25 cellular contexts compared by ENCODE assay signal in genomic region chr15:66670198-66670597, GRCh38.
"Had no signal": no experiment of that assay in that cellular context is flagged by ENCODE, and none has a peak within 500 bp of the region (broad histone marks: within the 10 kb centered on the region; RNA-seq: fewer than 3 reads in every experiment).

No MANE protein-coding gene starts in this region.

- ATAC-seq: stimulated activated naive CD8-positive, alpha-beta T cell treated with anti-CD3 and anti-CD28 coated beads, Interleukin-15, Interleukin-2, amounts not matched to agents 100 U/mL and 50 U/mL, for 24 hours had no signal

- H3K36me3 ChIP-seq: left lung, sigmoid colon, upper lobe of right lung had no signal

- DNase-seq: activated CD4-positive, alpha-beta T cell treated with anti-CD3 and anti-CD28 coated beads for 4 hours; activated CD4-positive, alpha-beta T cell treated with anti-CD3 and anti-CD28 coated beads, Interleukin-2, amount 50 U/mL, for 48 hours; activated CD4-positive, CD25-positive, alpha-beta regulatory T cell; activated effector memory CD4-positive, alpha-beta T cell treated with anti-CD3 and anti-CD28 coated beads, Interleukin-2, amount 50 U/mL, for 16 hours; activated naive CD4-positive, alpha-beta T cell treated with anti-CD3 and anti-CD28 coated beads, Interleukin-2, amount 10 ng/mL, durations not matched to agents 7 days and 5 days; amygdala; body of pancreas; effector CD4-positive, alpha-beta T cell; erythroblast; foreskin fibroblast; kidney glomerular epithelial cell; left lung; nucleus accumbens; retina; sigmoid colon; stimulated activated CD4-positive, alpha-beta T cell treated with anti-CD3 and anti-CD28 coated beads, Interleukin-4, amount 100 ng/mL, for 1 hour; stimulated activated naive CD8-positive, alpha-beta T cell treated with anti-CD3 and anti-CD28 coated beads, Interleukin-15, Interleukin-2, amounts not matched to agents 100 U/mL and 50 U/mL, for 24 hours; T1000; upper lobe of right lung had no signal

- H3K27ac ChIP-seq: left lung, sigmoid colon, upper lobe of right lung had no signal

- H3K27ac Mint-ChIP-seq: activated naive CD4-positive, alpha-beta T cell treated with anti-CD3 and anti-CD28 coated beads, Interleukin-2, amount 10 ng/mL, durations not matched to agents 7 days and 5 days; dendritic cell treated with granulocyte-macrophage colony-stimulating factor and Interleukin-4, amounts not matched to agents 40 ng/mL and 50 ng/mL, for 4 days; T-helper 1 cell treated with Interleukin-12 subunit alpha and Interleukin-12 subunit beta and Interleukin-4 antibody, amounts not matched to agents 30 μg/mL and 1 μg/mL, for 36 hours had no signal

- FAIRE-seq: endometrium had no signal

- H3K9me3 Mint-ChIP-seq: activated naive CD4-positive, alpha-beta T cell treated with anti-CD3 and anti-CD28 coated beads, Interleukin-2, amount 10 ng/mL, durations not matched to agents 7 days and 5 days; T-helper 1 cell treated with Interleukin-12 subunit alpha and Interleukin-12 subunit beta and Interleukin-4 antibody, amounts not matched to agents 30 μg/mL and 1 μg/mL, for 36 hours had no signal

- H3K4me3 Mint-ChIP-seq: activated naive CD4-positive, alpha-beta T cell treated with anti-CD3 and anti-CD28 coated beads, Interleukin-2, amount 10 ng/mL, durations not matched to agents 7 days and 5 days; dendritic cell treated with granulocyte-macrophage colony-stimulating factor and Interleukin-4, amounts not matched to agents 40 ng/mL and 50 ng/mL, for 4 days; nephron; T-helper 1 cell treated with Interleukin-12 subunit alpha and Interleukin-12 subunit beta and Interleukin-4 antibody, amounts not matched to agents 30 μg/mL and 1 μg/mL, for 36 hours had no signal

- H3K36me3 Mint-ChIP-seq: activated naive CD4-positive, alpha-beta T cell treated with anti-CD3 and anti-CD28 coated beads, Interleukin-2, amount 10 ng/mL, durations not matched to agents 7 days and 5 days had no signal

- H3K9me3 ChIP-seq: body of pancreas, sigmoid colon, upper lobe of right lung had no signal

- H3K4me3 ChIP-seq: body of pancreas, left lung, lung, sigmoid colon, upper lobe of right lung had no signal

- H3K27me3 ChIP-seq: body of pancreas, left lung, sigmoid colon, upper lobe of right lung had no signal

- H3K27me3 Mint-ChIP-seq: progenitor cell of endocrine pancreas had no signal

- H3K4me1 ChIP-seq: sigmoid colon, upper lobe of right lung had no signal
